In the genomic region with DNA sequence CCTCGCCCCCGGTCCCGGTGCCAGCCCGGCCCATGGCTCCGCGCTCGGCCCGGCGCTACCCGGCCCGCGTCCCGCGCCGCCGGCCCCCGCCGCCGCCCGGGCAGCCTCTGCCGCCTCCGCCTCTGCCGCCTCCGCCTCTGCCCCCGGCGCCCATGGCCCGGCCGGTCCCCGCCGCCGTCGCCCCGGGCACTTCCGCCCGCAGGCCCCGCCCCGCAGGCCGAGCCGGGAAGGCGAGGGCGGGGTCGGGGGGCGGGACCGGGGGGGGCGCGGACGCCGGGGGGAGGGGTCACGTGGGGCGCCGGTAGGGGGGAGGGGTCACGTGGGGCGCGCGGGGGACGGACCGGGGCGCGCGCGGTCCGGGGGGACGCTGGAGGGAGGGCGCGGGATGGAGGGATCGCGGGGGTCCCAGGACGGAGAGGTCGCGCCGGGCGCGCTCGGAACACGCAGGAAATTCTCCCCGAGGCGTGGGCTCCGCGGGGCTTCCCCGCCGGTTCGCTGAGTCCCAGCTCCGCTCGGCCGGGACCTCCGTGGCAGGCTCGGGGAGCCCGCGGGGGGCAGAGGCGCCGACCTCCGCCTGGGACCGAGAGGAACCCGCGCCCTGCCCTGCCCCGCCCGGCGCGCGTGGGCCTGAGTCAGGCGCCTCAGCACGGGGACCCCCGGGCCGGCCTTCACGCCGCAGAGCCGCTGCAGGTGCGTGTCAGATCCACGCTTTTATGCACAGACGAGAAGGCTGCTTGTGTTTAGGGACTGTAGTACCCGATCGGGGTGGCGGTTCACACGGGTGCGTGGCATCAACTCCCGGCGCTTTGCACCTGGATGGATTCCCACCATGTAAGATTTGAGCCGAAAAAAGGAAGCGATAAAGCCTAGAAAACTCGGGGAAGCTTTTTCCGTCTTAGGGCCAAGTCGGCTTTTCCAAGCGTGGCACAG, we compare ENCODE assay signal across 8 cellular contexts. TPM values are rescaled to one million over a fixed set of nuclear protein-coding genes. Genes with fewer than 3 reads are reported as not detected.
DNase-seq lines count a peak whose midpoint lies in the region; ATAC-seq and TF ChIP-seq lines count a peak whose summit lies in the region.

A gene with protein sequence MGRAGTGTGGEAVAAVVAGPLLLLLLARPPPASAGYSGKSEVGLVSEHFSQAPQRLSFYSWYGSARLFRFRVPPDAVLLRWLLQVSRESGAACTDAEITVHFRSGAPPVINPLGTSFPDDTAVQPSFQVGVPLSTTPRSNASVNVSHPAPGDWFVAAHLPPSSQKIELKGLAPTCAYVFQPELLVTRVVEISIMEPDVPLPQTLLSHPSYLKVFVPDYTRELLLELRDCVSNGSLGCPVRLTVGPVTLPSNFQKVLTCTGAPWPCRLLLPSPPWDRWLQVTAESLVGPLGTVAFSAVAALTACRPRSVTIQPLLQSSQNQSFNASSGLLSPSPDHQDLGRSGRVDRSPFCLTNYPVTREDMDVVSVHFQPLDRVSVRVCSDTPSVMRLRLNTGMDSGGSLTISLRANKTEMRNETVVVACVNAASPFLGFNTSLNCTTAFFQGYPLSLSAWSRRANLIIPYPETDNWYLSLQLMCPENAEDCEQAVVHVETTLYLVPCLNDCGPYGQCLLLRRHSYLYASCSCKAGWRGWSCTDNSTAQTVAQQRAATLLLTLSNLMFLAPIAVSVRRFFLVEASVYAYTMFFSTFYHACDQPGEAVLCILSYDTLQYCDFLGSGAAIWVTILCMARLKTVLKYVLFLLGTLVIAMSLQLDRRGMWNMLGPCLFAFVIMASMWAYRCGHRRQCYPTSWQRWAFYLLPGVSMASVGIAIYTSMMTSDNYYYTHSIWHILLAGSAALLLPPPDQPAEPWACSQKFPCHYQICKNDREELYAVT (minus strand): TSS at position 191 of the 930 bp plus-strand sequence. CDS start 157 bp downstream, at position 34.

- H3K27ac ChIP-seq in muscle layer of duodenum (ENCODE audit: low read length) = no peak within 1 kb of the TSS

- peak; percentile 69 to 74 for ATAC-seq in activated T-cell treated with anti-CD3 and anti-CD28 coated beads, Interleukin-2, amount 50 U/mL, for 4 hours
- peak; percentile 55 for ATAC-seq in esophagus mucosa
- peak; percentile 45 to 69 for ATAC-seq in stimulated activated naive B cell treated with anti-CD40 and anti-IgM and Interleukin-4, amounts not matched to agents 10 μg/mL and 1 μg/mL and 100 μg/mL, for 72 hours (replicated peaks)

- H3K27ac Mint-ChIP-seq in HFFc6 = peak within 1 kb of the TSS; percentile 61; the same call in 1 of the 2 replicates
- H3K27ac Mint-ChIP-seq in stimulated activated naive B cell treated with anti-CD40 and anti-IgM and Interleukin-4, amounts not matched to agents 10 μg/mL and 1 μg/mL and 100 μg/mL, for 72 hours = peak within 1 kb of the TSS; percentile 91

- DNase-seq in GM13976 (ENCODE audit: low spot score) (peak; percentile 95), HFFc6 (no peak), NCI-H774 (lab: John Stamatoyannopoulos, UW) (peak; percentile 57), NCI-H187 treated with DMSO at 0.1 percent for 48 hours (lab: John Stamatoyannopoulos, UW) (no peak)
- peak; percentile 56 for DNase-seq in activated T-cell treated with anti-CD3 and anti-CD28 coated beads, Interleukin-2, amount 50 U/mL, for 4 hours
- peak; percentile 57 for DNase-seq in stimulated activated naive B cell treated with anti-CD40 and anti-IgM and Interleukin-4, amounts not matched to agents 10 μg/mL and 1 μg/mL and 100 μg/mL, for 72 hours

- H3K4me3 ChIP-seq in muscle layer of duodenum (ENCODE audit: low read depth in 1 of 2, low read length in 2 of 2) = peak within 1 kb of the TSS; percentile 60 to 93

- in situ Hi-C loops in GM13976 (cut with MboI; ENCODE audit: low sequenced_read_pairs, unreplicated experiment) = no loop called here

- H3K27me3 Mint-ChIP-seq in HFFc6 (ENCODE audit: insufficient read depth) = no peaks in the 10 kb centered on the region; the same call in 1 of the 2 replicates
- H3K27me3 Mint-ChIP-seq in activated T-cell treated with anti-CD3 and anti-CD28 coated beads, Interleukin-2, amount 50 U/mL, for 4 hours (ENCODE audit: low read depth) = no peaks in the 10 kb centered on the region
- H3K27me3 Mint-ChIP-seq in stimulated activated naive B cell treated with anti-CD40 and anti-IgM and Interleukin-4, amounts not matched to agents 10 μg/mL and 1 μg/mL and 100 μg/mL, for 72 hours = no peaks in the 10 kb centered on the region

- peaks cover 0 to 4% of the 10 kb centered on the region in 2 donors for H3K36me3 ChIP-seq in muscle layer of duodenum (ENCODE audit: control insufficient read depth in 1 of 2, insufficient read depth in 2 of 2, low read length in 2 of 2)

- H3K27me3 ChIP-seq in muscle layer of duodenum (ENCODE audit: low read depth, low read length) = no peaks in the 10 kb centered on the region

- no peaks in the 10 kb centered on the region for H3K36me3 Mint-ChIP-seq in HFFc6 (ENCODE audit: low read depth)
- H3K36me3 Mint-ChIP-seq in activated T-cell treated with anti-CD3 and anti-CD28 coated beads, Interleukin-2, amount 50 U/mL, for 4 hours (ENCODE audit: insufficient read depth) = no peaks in the 10 kb centered on the region
- H3K36me3 Mint-ChIP-seq in stimulated activated naive B cell treated with anti-CD40 and anti-IgM and Interleukin-4, amounts not matched to agents 10 μg/mL and 1 μg/mL and 100 μg/mL, for 72 hours = peaks cover 0 to 1% of the 10 kb centered on the region in 2 donors

- H3K4me3 Mint-ChIP-seq in HFFc6 = peak within 1 kb of the TSS; percentile 88
- peak within 1 kb of the TSS; percentile 83 for H3K4me3 Mint-ChIP-seq in activated T-cell treated with anti-CD3 and anti-CD28 coated beads, Interleukin-2, amount 50 U/mL, for 4 hours
- H3K4me3 Mint-ChIP-seq in stimulated activated naive B cell treated with anti-CD40 and anti-IgM and Interleukin-4, amounts not matched to agents 10 μg/mL and 1 μg/mL and 100 μg/mL, for 72 hours = peak within 1 kb of the TSS; percentile 87 to 89

- H3K9me3 Mint-ChIP-seq in HFFc6 = no peaks in the 10 kb centered on the region
- no peaks in the 10 kb centered on the region for H3K9me3 Mint-ChIP-seq in activated T-cell treated with anti-CD3 and anti-CD28 coated beads, Interleukin-2, amount 50 U/mL, for 4 hours
- H3K9me3 Mint-ChIP-seq in stimulated activated naive B cell treated with anti-CD40 and anti-IgM and Interleukin-4, amounts not matched to agents 10 μg/mL and 1 μg/mL and 100 μg/mL, for 72 hours = no peaks in the 10 kb centered on the region

- H3K9me3 ChIP-seq in muscle layer of duodenum (ENCODE audit: control insufficient read depth in 1 of 2, low read length in 2 of 2) = no peaks in the 10 kb centered on the region

- TF ChIP-seq CTCF in GM13976 (IDR thresholded peaks at IDR 0.05; ENCODE audit: borderline replicate concordance, control extremely low read depth, extremely low read depth, insufficient read depth, missing control alignments) (no peak), HFFc6 (IDR thresholded peaks at IDR 0.05) (no peak)

- H3K4me1 Mint-ChIP-seq in HFFc6 (ENCODE audit: low read depth) = peaks cover 6% of the 10 kb centered on the region
- peaks cover 29% of the 10 kb centered on the region for H3K4me1 Mint-ChIP-seq in activated T-cell treated with anti-CD3 and anti-CD28 coated beads, Interleukin-2, amount 50 U/mL, for 4 hours (ENCODE audit: low read depth)
- H3K4me1 Mint-ChIP-seq in stimulated activated naive B cell treated with anti-CD40 and anti-IgM and Interleukin-4, amounts not matched to agents 10 μg/mL and 1 μg/mL and 100 μg/mL, for 72 hours = peaks cover 13 to 48% of the 10 kb centered on the region in 2 donors

- H3K4me1 ChIP-seq in muscle layer of duodenum (ENCODE audit: control insufficient read depth in 1 of 2, insufficient read depth in 2 of 2, low read length in 2 of 2) = peaks cover 10 to 28% of the 10 kb centered on the region in 2 donors

RNA-seq across cellular contexts. Expression of the gene that starts here (rescaled TPM):
- total RNA-seq in HFFc6 (2021; fragmentation: NEBNext Ultra II Directional; extraction: Animal tissue kit (Norgen Biotek cat#: 25700)) = 10 to 100 TPM; 50.6 to 69.7 (median 59.7) TPM
- 10 to 100 TPM; 33.4 to 39.1 (median 34.0) TPM for total RNA-seq in activated T-cell treated with anti-CD3 and anti-CD28 coated beads, Interleukin-2, amount 50 U/mL, for 4 hours
- 14.5 TPM for total RNA-seq in esophagus mucosa

Comparison
In these comparisons a context has a peak if more than half of its experiments do, and no peak if none do; other contexts are left out.
1. DNase-seq: peak in GM13976 (single experiment), NCI-H774 (single experiment), activated T-cell treated with anti-CD3 and anti-CD28 coated beads, Interleukin-2, amount 50 U/mL, for 4 hours (single experiment) and stimulated activated naive B cell treated with anti-CD40 and anti-IgM and Interleukin-4, amounts not matched to agents 10 μg/mL and 1 μg/mL and 100 μg/mL, for 72 hours (single experiment); none in HFFc6 (single experiment) and NCI-H187 treated with DMSO at 0.1 percent for 48 hours (single experiment).
2. Peak in every context shown above with its lines, with median percentiles within 50 percentile points of each other: H3K4me3 Mint-ChIP-seq and ATAC-seq.